16 cellular contexts compared by ENCODE assay signal in genomic region chrX:153803211-153804099, GRCh38. TPM values are rescaled to one million over a fixed set of nuclear protein-coding genes. Genes with fewer than 3 reads are reported as not detected.
A peak's percentile ranks its signal among the peaks of the same experiment; 100 is the strongest.
DNase-seq lines count a peak whose midpoint lies in the region; ATAC-seq, FAIRE-seq and TF ChIP-seq lines count a peak whose summit lies in the region.
"Had no signal": no experiment of that assay in that cellular context is flagged by ENCODE, and none has a peak within 500 bp of the region (broad histone marks: within the 10 kb centered on the region; RNA-seq: fewer than 3 reads in every experiment).

No MANE protein-coding gene starts in this region.

- ATAC-seq in WTC11, result no peak
- no peak for ATAC-seq in central memory CD8-positive, alpha-beta T cell (replicated peaks; ENCODE audit: extremely low read depth, poor library complexity, severe bottlenecking)

- H3K27ac Mint-ChIP-seq in WTC11, result 0 out of 2 replicates have a peak overlapping the region, but pooled peaks have one; percentile 49
- H3K27ac Mint-ChIP-seq in central memory CD8-positive, alpha-beta T cell (ENCODE audit: low read depth), result peak overlapping the region; percentile 53

- H3K36me3 ChIP-seq in sigmoid colon, result peaks cover 0 to 6% (median under 1%) of the 10 kb centered on the region in 4 donors

- FAIRE-seq in GM12891 (lab: Jason Lieb, UNC), result no peak
- FAIRE-seq: G401.6 had no signal

- CTCF ChIA-PET in WTC11 (lab: Charles Lee), result interaction anchor here (0.6 to 1.4 kb wide), 3 partner anchors 18 to 196 kb away, joined by 3 to 4 read pairs (median 4); no protein-coding TSS in a partner anchor

- H3K4me1 ChIP-seq in sigmoid colon, result no peaks in the 10 kb centered on the region

- DNase-seq in WTC11 (ENCODE audit: low spot score) (no peak), sigmoid colon (peak; percentile 48), dermis blood vessel endothelial cell (no peak), GM12891 (ENCODE audit: insufficient read length, low spot score) (no peak)
- DNase-seq in central memory CD8-positive, alpha-beta T cell (ENCODE audit: low spot score in 2 of 2), result no peak
- DNase-seq: C1 segment of cervical spinal cord; Calu3; CD4-positive, alpha-beta memory T cell; COR-L47; DMS153; DND-41; GOT3; H7; HCEC 1CT had no signal

- intact Hi-C loops in sigmoid colon (cut with DNase I), result no loop called here

- no peak overlapping the region for H3K4me3 Mint-ChIP-seq in WTC11
- H3K4me3 Mint-ChIP-seq in central memory CD8-positive, alpha-beta T cell, result no peak overlapping the region
- H3K4me3 Mint-ChIP-seq: CD4-positive, alpha-beta memory T cell had no signal

- H3K9me3 Mint-ChIP-seq in WTC11, result no peaks in the 10 kb centered on the region
- no peaks in the 10 kb centered on the region for H3K9me3 Mint-ChIP-seq in central memory CD8-positive, alpha-beta T cell
- H3K9me3 Mint-ChIP-seq: CD4-positive, alpha-beta memory T cell had no signal

- WGBS in sigmoid colon, 2 donors, result 96 to 97% methylated on average over 87 of the region's 87 CpGs

- TF ChIP-seq POLR2A in sigmoid colon (IDR thresholded peaks at IDR 0.05) (no peak), GM12891 (IDR thresholded peaks at IDR 0.05; ENCODE audit: low read depth, low read length) (no peak)

- TF ChIP-seq CTCF in WTC11 (IDR thresholded peaks at IDR 0.05) (no peak), sigmoid colon (IDR thresholded peaks at IDR 0.05) (no peak)

- no peaks in the 10 kb centered on the region for H3K9me3 ChIP-seq in sigmoid colon

- no peaks in the 10 kb centered on the region for H3K27me3 Mint-ChIP-seq in WTC11 (ENCODE audit: low read depth)
- H3K27me3 Mint-ChIP-seq in central memory CD8-positive, alpha-beta T cell, result no peaks in the 10 kb centered on the region
- H3K27me3 Mint-ChIP-seq: CD4-positive, alpha-beta memory T cell had no signal

- H3K27me3 ChIP-seq in sigmoid colon, result no peaks in the 10 kb centered on the region

- POLR2A ChIA-PET in WTC11 (lab: Charles Lee), result interaction anchor here (1.1 kb wide), 1 partner anchor 9 kb away, joined by 4 read pairs; the partner anchor contains the start of genes IDH3G and SSR4

- TF ChIP-seq EP300 in sigmoid colon (IDR thresholded peaks at IDR 0.05), result no peak

- H3K4me3 ChIP-seq in sigmoid colon, result no peak overlapping the region

- no peak overlapping the region for H3K27ac ChIP-seq in sigmoid colon

- H3K4me1 Mint-ChIP-seq in WTC11, result peaks cover 2% of the 10 kb centered on the region; the same call in 1 of the 2 replicates
- H3K4me1 Mint-ChIP-seq in central memory CD8-positive, alpha-beta T cell, result no peaks in the 10 kb centered on the region

- peaks cover 7% of the 10 kb centered on the region for H3K36me3 Mint-ChIP-seq in WTC11
- H3K36me3 Mint-ChIP-seq in central memory CD8-positive, alpha-beta T cell (ENCODE audit: insufficient read depth), result peaks cover 7% of the 10 kb centered on the region

TF ChIP-seq in WTC11, 78 proteins besides CTCF, POLR2A, EP300 and RAD21 (continues in another document):
- TF ChIP-seq ZNF121 (CRISPR knock-in tag; IDR thresholded peaks at IDR 0.05), result no peak
- TF ChIP-seq, protein P1, sequence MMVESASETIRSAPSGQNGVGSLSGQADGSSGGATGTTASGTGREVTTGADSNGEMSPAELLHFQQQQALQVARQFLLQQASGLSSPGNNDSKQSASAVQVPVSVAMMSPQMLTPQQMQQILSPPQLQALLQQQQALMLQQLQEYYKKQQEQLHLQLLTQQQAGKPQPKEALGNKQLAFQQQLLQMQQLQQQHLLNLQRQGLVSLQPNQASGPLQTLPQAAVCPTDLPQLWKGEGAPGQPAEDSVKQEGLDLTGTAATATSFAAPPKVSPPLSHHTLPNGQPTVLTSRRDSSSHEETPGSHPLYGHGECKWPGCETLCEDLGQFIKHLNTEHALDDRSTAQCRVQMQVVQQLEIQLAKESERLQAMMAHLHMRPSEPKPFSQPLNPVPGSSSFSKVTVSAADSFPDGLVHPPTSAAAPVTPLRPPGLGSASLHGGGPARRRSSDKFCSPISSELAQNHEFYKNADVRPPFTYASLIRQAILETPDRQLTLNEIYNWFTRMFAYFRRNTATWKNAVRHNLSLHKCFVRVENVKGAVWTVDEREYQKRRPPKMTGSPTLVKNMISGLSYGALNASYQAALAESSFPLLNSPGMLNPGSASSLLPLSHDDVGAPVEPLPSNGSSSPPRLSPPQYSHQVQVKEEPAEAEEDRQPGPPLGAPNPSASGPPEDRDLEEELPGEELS (CRISPR knock-in tag; IDR thresholded peaks at IDR 0.05), result no peak

TF ChIP-seq in GM12891, 5 proteins besides CTCF, POLR2A, EP300 and RAD21:
- TF ChIP-seq POLR2AphosphoS5 (IDR thresholded peaks at IDR 0.05; ENCODE audit: low read depth, low read length) (no peak), PAX5 (IDR thresholded peaks at IDR 0.05; ENCODE audit: insufficient read depth, low read length, severe bottlenecking) (no peak), POU2F2 (IDR thresholded peaks at IDR 0.05; ENCODE audit: low read depth, low read length) (no peak), SPI1 (IDR thresholded peaks at IDR 0.05; ENCODE audit: low read depth, low read length) (no peak), TAF1 (IDR thresholded peaks at IDR 0.05; ENCODE audit: low read depth, low read length) (no peak)

RNA-seq across cellular contexts. Expression of gene SSR4, which starts 9.0 kb away (rescaled TPM):
- total RNA-seq in WTC11 (2021) (203 to 237 TPM (median 232 TPM) in 3 replicates), sigmoid colon (100 to 1,000 TPM; 143 to 177 (median 156) TPM), dermis blood vessel endothelial cell (75.9 and 143 TPM in 2 replicates)
- 100 to 1,000 TPM; 327 to 494 (median 405) TPM for polyA plus RNA-seq in sigmoid colon
- 338 TPM for polyA plus RNA-seq in GM12891 (2012; ENCODE audit: low read depth, missing spikeins)

RNA-seq across cellular contexts. Expression of gene IDH3G, which starts 9.3 kb away (rescaled TPM):
- total RNA-seq in WTC11 (2021) (50.4 to 52.9 TPM (median 52.4 TPM) in 3 replicates), sigmoid colon (10 to 100 TPM; 54.2 to 89.5 (median 62.7) TPM), dermis blood vessel endothelial cell (35.1 and 63.9 TPM in 2 replicates)
- 10 to 100 TPM; 66.7 to 85.3 (median 76.5) TPM for polyA plus RNA-seq in sigmoid colon
- polyA plus RNA-seq in GM12891 (2012; ENCODE audit: low read depth, missing spikeins), result 59.6 TPM

RNA-seq across cellular contexts. Expression of gene SRPK3, which starts 22.6 kb away (rescaled TPM):
- total RNA-seq in WTC11 (2021) (not detected in 3 replicates), sigmoid colon (10 to 100 TPM in 1 of 4 donors, 1 to 10 TPM in 3; 2.1 to 13.0 (median 6.9) TPM), dermis blood vessel endothelial cell (under 0.01 and 0.05 TPM in 2 replicates)
- under 1 TPM in 1 of 3 donors, not detected in 2; 0.31 TPM for polyA plus RNA-seq in sigmoid colon
- polyA plus RNA-seq in GM12891 (2012; ENCODE audit: low read depth, missing spikeins), result 0.13 TPM
- total RNA-seq: A673; CD4-positive, alpha-beta memory T cell; H7 had no signal
- polyA plus RNA-seq: CD4-positive, alpha-beta memory T cell had no signal

RNA-seq across cellular contexts. Expression of gene PDZD4, which starts 26.9 kb away (rescaled TPM):
- total RNA-seq in WTC11 (2021), result 120 to 175 TPM (median 161 TPM) in 3 replicates
- total RNA-seq in sigmoid colon, result 10 to 100 TPM in 3 of 4 donors, 1 to 10 TPM in 1; 8.6 to 24.4 (median 14.2) TPM
- 1 to 10 TPM in 2 of 3 donors, under 1 TPM in 1; 0.46 to 5.1 (median 1.2) TPM for polyA plus RNA-seq in sigmoid colon
- total RNA-seq in dermis blood vessel endothelial cell, result 0.23 and 0.68 TPM in 2 replicates
- polyA plus RNA-seq in GM12891 (2012; ENCODE audit: low read depth, missing spikeins), result 0.03 TPM

RNA-seq across cellular contexts. Expression of gene PLXNB3, which starts 39.4 kb away (rescaled TPM):
- total RNA-seq in WTC11 (2021) (2.5 to 4.2 TPM (median 2.9 TPM) in 3 replicates), sigmoid colon (10 to 100 TPM in 3 of 4 donors, 1 to 10 TPM in 1; 9.2 to 50.1 (median 25.7) TPM), dermis blood vessel endothelial cell (5.1 and 14.1 TPM in 2 replicates)
- 1 to 10 TPM in 1 of 3 donors, under 1 TPM in 1, not detected in 1; 0.60 to 2.2 TPM for polyA plus RNA-seq in sigmoid colon
- 0.03 TPM for polyA plus RNA-seq in GM12891 (2012; ENCODE audit: low read depth, missing spikeins)
- total RNA-seq: A673; CD4-positive, alpha-beta memory T cell; H7 had no signal
- polyA plus RNA-seq: CD4-positive, alpha-beta memory T cell had no signal
